Comparison of ENCODE assay signal across 8 cellular contexts in genomic region chr7:157138424-157139141, GRCh38. TPM values are rescaled to one million over a fixed set of nuclear protein-coding genes. Genes with fewer than 3 reads are reported as not detected.
DNase-seq lines count a peak whose midpoint lies in the region; ATAC-seq and TF ChIP-seq lines count a peak whose summit lies in the region.

Gene UBE3C (plus strand): TSS chr7:157138926. CDS start chr7:157139273, 347 bp downstream.

- H3K9me2 ChIP-seq in PC-3 (replicated peaks; ENCODE audit: low read length) = no peaks in the 10 kb centered on the region

- H3K4me3 ChIP-seq in Jurkat, Clone E6-1 (ENCODE audit: low read length) = peak within 1 kb of the TSS; percentile 89
- H3K4me3 ChIP-seq in PC-3 (ENCODE audit: low read length) = peak within 1 kb of the TSS; percentile 93
- H3K4me3 ChIP-seq in epithelial cell of proximal tubule (ENCODE audit: low read depth, low read length) = peak within 1 kb of the TSS; percentile 62
- peak within 1 kb of the TSS; percentile 69 to 85 for H3K4me3 ChIP-seq in mucosa of rectum (ENCODE audit: low read length in 2 of 2)

- POLR2A ChIA-PET in PC-3 (lab: Charles Lee; ENCODE audit: unreplicated experiment) = no interaction called here

- H3K27me3 ChIP-seq in PC-3 (ENCODE audit: low read length) = no peaks in the 10 kb centered on the region
- H3K27me3 ChIP-seq in mucosa of rectum (ENCODE audit: control insufficient read depth in 2 of 2, insufficient read depth in 2 of 2, low read length in 2 of 2) = no peaks in the 10 kb centered on the region

- TF ChIP-seq CTCF in PC-3 (conservative IDR thresholded peaks at IDR 0.05; ENCODE audit: low read depth, low read length) = no peak
- no peak for TF ChIP-seq CTCF in epithelial cell of proximal tubule (conservative IDR thresholded peaks at IDR 0.05; ENCODE audit: low read depth, low read length)

- no peaks in the 10 kb centered on the region for H3K9me3 ChIP-seq in PC-3 (ENCODE audit: low read length)
- H3K9me3 ChIP-seq in mucosa of rectum (ENCODE audit: control insufficient read depth in 2 of 2, low read length in 2 of 2) = no peaks in the 10 kb centered on the region

- peak; percentile 79 for ATAC-seq in GM21576 (IDR thresholded peaks at IDR 0.05; ENCODE audit: unreplicated experiment)
- ATAC-seq in PC-3 = peak; percentile 84

- H3K27ac ChIP-seq in PC-3 (ENCODE audit: low read length) = peak within 1 kb of the TSS; percentile 58
- peak within 1 kb of the TSS; percentile 94 to 96 for H3K27ac ChIP-seq in mucosa of rectum (ENCODE audit: low read depth in 2 of 2, low read length in 2 of 2)

- CTCF ChIA-PET in PC-3 (lab: Charles Lee) = no interaction called here

- peak within 1 kb of the TSS; percentile 54; the same call in 1 of the 2 replicates for H2AFZ ChIP-seq in PC-3 (ENCODE audit: low read length)

- no peaks in the 10 kb centered on the region for H3F3A ChIP-seq in PC-3 (ENCODE audit: low read length, unreplicated experiment)

- peak within 1 kb of the TSS; percentile 91 for H3K4me2 ChIP-seq in PC-3 (ENCODE audit: low read length)

- peaks cover 39% of the 10 kb centered on the region for H4K20me1 ChIP-seq in PC-3 (ENCODE audit: low read length)

- intact Hi-C loops in PC-3 (cut with micrococcal nuclease) = loop anchor here (5.0 to 10.0 kb wide), 3 partner anchors 114 to 246 kb away; partner anchors contain the start of gene LMBR1

- H3K79me2 ChIP-seq in PC-3 (ENCODE audit: low read length) = peaks cover 45% of the 10 kb centered on the region

- H3K9ac ChIP-seq in PC-3 (ENCODE audit: low read length) = peak within 1 kb of the TSS; percentile 100
- H3K9ac ChIP-seq in mucosa of rectum (ENCODE audit: low read depth in 1 of 2, low read length in 2 of 2) = peak within 1 kb of the TSS; percentile 66 to 79

- BruUV-seq in PC-3 (replicated peaks; lab: Mats Ljungman, UMichigan) = no TSS peak

- DNase-seq in DMS 273 treated with DMSO at 0.1 percent for 48 hours (lab: John Stamatoyannopoulos, UW) = peak; percentile 85
- DNase-seq in Jurkat, Clone E6-1 (ENCODE audit: low read depth, low spot score) = peak; percentile 83
- DNase-seq in PC-3 = peak; percentile 88
- peak; percentile 92 for DNase-seq in activated T-cell treated with anti-CD3 and anti-CD28 coated beads for 48 hours (ENCODE audit: low read depth)
- DNase-seq in epithelial cell of proximal tubule (ENCODE audit: low read depth) = no peak
- peak; percentile 72 to 81 for DNase-seq in stimulated activated CD8-positive, alpha-beta memory T cell treated with anti-CD3 and anti-CD28 coated beads, Interleukin-4, amount 100 ng/mL, for 4 hours (ENCODE audit: low read depth in 2 of 2, low spot score in 1 of 2)

- H3K36me3 ChIP-seq in PC-3 (ENCODE audit: low read depth, low read length) (peaks cover 24% of the 10 kb centered on the region), mucosa of rectum (ENCODE audit: control insufficient read depth in 2 of 2, insufficient read depth in 2 of 2, low read length in 2 of 2) (peaks cover 9 to 14% of the 10 kb centered on the region in 2 donors)

- H3K4me1 ChIP-seq in PC-3 (ENCODE audit: insufficient read depth, low read length) (peaks cover 31% of the 10 kb centered on the region), mucosa of rectum (ENCODE audit: control insufficient read depth in 2 of 2, insufficient read depth in 2 of 2, low read length in 2 of 2) (peaks cover 16 to 18% of the 10 kb centered on the region in 2 donors)

RNA-seq across cellular contexts. Expression of gene UBE3C, which starts in this region (rescaled TPM):
- polyA plus RNA-seq in Jurkat, Clone E6-1 (2012; ENCODE audit: insufficient read depth, insufficient read length) = 32.2 TPM
- total RNA-seq in PC-3 (2014; rRNA removed) (83.1 and 86.6 TPM in 2 replicates), epithelial cell of proximal tubule (42.3 and 81.8 TPM in 2 replicates)
